17 cellular contexts compared by ENCODE assay signal in genomic region chr2:31382452-31383120, GRCh38. TPM values are rescaled to one million over a fixed set of nuclear protein-coding genes. Genes with fewer than 3 reads are reported as not detected.
DNase-seq lines count a peak whose midpoint lies in the region; ATAC-seq, FAIRE-seq and TF ChIP-seq lines count a peak whose summit lies in the region.
"Had no signal": no experiment of that assay in that cellular context is flagged by ENCODE, and none has a peak within 500 bp of the region (broad histone marks: within the 10 kb centered on the region; RNA-seq: fewer than 3 reads in every experiment).

No MANE protein-coding gene starts in this region.

- H4K20me1 ChIP-seq in astrocyte (ENCODE audit: insufficient read depth, low read length), result no peaks in the 10 kb centered on the region

- peaks cover 38% of the 10 kb centered on the region for H3K4me1 Mint-ChIP-seq in astrocyte (ENCODE audit: low read depth, unreplicated experiment)

- no peaks in the 10 kb centered on the region for H3K36me3 ChIP-seq in astrocyte (ENCODE audit: insufficient read depth, low read length)
- no peaks in the 10 kb centered on the region for H3K36me3 ChIP-seq in iPS-15b (ENCODE audit: control insufficient read depth, insufficient read depth, low read length)
- H3K36me3 ChIP-seq: prostate gland, thyroid gland had no signal

- CTCF ChIA-PET in A549 (lab: Yijun Ruan, JAX), result interaction anchor here (0.7 to 10.8 kb wide), 11 partner anchors 10 to 455 kb away, joined by 3 to 81 read pairs (median 5); no protein-coding TSS in a partner anchor

- WGBS in A549 (ENCODE audit: missing lambda C conversion rate), result 84% methylated on average over 8 of the region's 8 CpGs

- no peaks in the 10 kb centered on the region for H3K79me2 ChIP-seq in astrocyte (ENCODE audit: insufficient read depth, low read length)

- H3K27me3 ChIP-seq in astrocyte (ENCODE audit: insufficient read depth, low read length) (no peaks in the 10 kb centered on the region), iPS-15b (ENCODE audit: control insufficient read depth, insufficient read depth, low read length) (no peaks in the 10 kb centered on the region)
- H3K27me3 ChIP-seq: thyroid gland had no signal

- peaks cover 47% of the 10 kb centered on the region for H3K4me1 ChIP-seq in A549
- H3K4me1 ChIP-seq in astrocyte (ENCODE audit: insufficient read depth, low read length), result peaks cover 32% of the 10 kb centered on the region
- H3K4me1 ChIP-seq in iPS-15b (ENCODE audit: control insufficient read depth, insufficient read depth, low read length), result peaks cover 7% of the 10 kb centered on the region
- H3K4me1 ChIP-seq: prostate gland, thyroid gland had no signal

- no peak for TF ChIP-seq EP300 in A549 (IDR thresholded peaks at IDR 0.05)

- H3K9ac ChIP-seq in astrocyte (ENCODE audit: low read length) (peak overlapping the region; percentile 86), iPS-15b (ENCODE audit: low read depth, low read length) (peak overlapping the region; percentile 60)

- H3K4me3 Mint-ChIP-seq in astrocyte (ENCODE audit: unreplicated experiment), result peak overlapping the region; percentile 29

- no peak overlapping the region for H3K4me3 ChIP-seq in A549
- H3K4me3 ChIP-seq in astrocyte (ENCODE audit: insufficient read depth, low read depth, low read length), result no peak overlapping the region
- no peak overlapping the region for H3K4me3 ChIP-seq in iPS-15b (ENCODE audit: low read depth, low read length)
- H3K4me3 ChIP-seq: GM12878, prostate gland, thyroid gland had no signal

- H3K27ac ChIP-seq in A549, result peak overlapping the region; percentile 88 to 89
- H3K27ac ChIP-seq in astrocyte (ENCODE audit: low read depth, low read length), result peak overlapping the region; percentile 98
- H3K27ac ChIP-seq: prostate gland, thyroid gland had no signal

- H3K9me3 Mint-ChIP-seq in astrocyte (ENCODE audit: unreplicated experiment), result peaks cover 4% of the 10 kb centered on the region

- peaks cover 3% of the 10 kb centered on the region for H3K36me3 Mint-ChIP-seq in astrocyte (ENCODE audit: low read depth, unreplicated experiment)

- intact Hi-C loops in Right ventricle myocardium superior (cut with DNase I), result no loop called here

- no peak for TF ChIP-seq POLR2A in A549 (IDR thresholded peaks at IDR 0.05; ENCODE audit: low read length)

- no peaks in the 10 kb centered on the region for H3K27me3 Mint-ChIP-seq in astrocyte (ENCODE audit: low read depth, unreplicated experiment)

- peak overlapping the region; percentile 24 for H2AFZ ChIP-seq in astrocyte (ENCODE audit: low read depth, low read length)

- TF ChIP-seq RAD21 in A549 (conservative IDR thresholded peaks at IDR 0.05 in 1 of 2, IDR thresholded peaks at IDR 0.05 in 1 of 2), result no peak

- peak overlapping the region; percentile 99 for H3K27ac Mint-ChIP-seq in astrocyte (ENCODE audit: unreplicated experiment)

- FAIRE-seq in A549 (lab: Jason Lieb, UNC) (no peak), astrocyte (lab: Jason Lieb, UNC) (peak; percentile 50)
- FAIRE-seq: GM12878 had no signal

- H3K9me3 ChIP-seq in A549, result no peaks in the 10 kb centered on the region
- no peaks in the 10 kb centered on the region for H3K9me3 ChIP-seq in astrocyte (ENCODE audit: insufficient read depth, low read depth, low read length)
- no peaks in the 10 kb centered on the region for H3K9me3 ChIP-seq in iPS-15b (ENCODE audit: control insufficient read depth, insufficient read depth, low read length)
- H3K9me3 ChIP-seq: prostate gland, thyroid gland had no signal

- H3K4me2 ChIP-seq in A549, result peak overlapping the region; percentile 72; the same call in 2 of the 3 replicates
- peak overlapping the region; percentile 78 for H3K4me2 ChIP-seq in astrocyte (ENCODE audit: low read length)

- POLR2A ChIA-PET in A549 (lab: Yijun Ruan, JAX), result interaction anchor here (1.2 kb wide), 1 partner anchor 22 kb away, joined by 4 read pairs; no protein-coding TSS in a partner anchor

- ATAC-seq in A549, result no peak
- no peak for ATAC-seq in Right ventricle myocardium superior (ENCODE audit: poor library complexity)
- ATAC-seq: GM12878, Right ventricle myocardium inferior had no signal

- DNase-seq in A549 (ENCODE audit: low read depth in 1 of 2, low spot score in 1 of 2) (peak in 1 of 2 experiments; percentile 10), HT1080 (ENCODE audit: low read depth) (peak; percentile 77), astrocyte (ENCODE audit: low read depth) (peak; percentile 54), Right ventricle myocardium superior (no peak), CD1c-positive myeloid dendritic cell (ENCODE audit: extremely low spot score) (no peak), NCI-H1092 (lab: John Stamatoyannopoulos, UW) (no peak)
- no peak for DNase-seq in activated effector memory CD4-positive, alpha-beta T cell treated with anti-CD3 and anti-CD28 coated beads, Interleukin-2, amount 50 U/mL, for 16 hours
- DNase-seq: activated naive CD4-positive, alpha-beta T cell treated with anti-CD3 and anti-CD28 coated beads, Interleukin-2, amount 50 U/mL, for 16 hours; cerebellar nuclear complex; DMS53; NCI-H2081 treated with DMSO at 0.1 percent for 48 hours; NCI-H82; thyroid gland had no signal

- no peak for TF ChIP-seq CTCF in A549 (IDR thresholded peaks at IDR 0.05)
- no peak for TF ChIP-seq CTCF in astrocyte (IDR thresholded peaks at IDR 0.05; ENCODE audit: insufficient read depth, low read depth, low read length)

TF ChIP-seq in A549, 52 proteins besides CTCF, POLR2A, EP300 and RAD21:
- TF ChIP-seq FOSB (CRISPR knock-in tag; IDR thresholded peaks at IDR 0.05), result no peak
- no peak for TF ChIP-seq JUN (IDR thresholded peaks at IDR 0.05)
- no peak for TF ChIP-seq EHMT2 (IDR thresholded peaks at IDR 0.05; ENCODE audit: low read depth)
- TF ChIP-seq CHD4 (IDR thresholded peaks at IDR 0.05; ENCODE audit: borderline replicate concordance), result no peak
- no peak for TF ChIP-seq FOXS1 (CRISPR knock-in tag; IDR thresholded peaks at IDR 0.05)

RNA-seq across cellular contexts. Expression of gene XDH, which starts 32.0 kb away (rescaled TPM):
- polyA plus RNA-seq in A549 (2011; rRNA removed) (1.0 and 1.1 TPM in 2 replicates), A549 (2017; fragmentation: RNase III; extraction: RNeasy Plus Mini Kit Qiagen cat#74134 plus additional on column Dnase treatment) (0.71 to 1.0 TPM (median 0.88 TPM) in 3 replicates)
- 0.61 and 0.73 TPM in 2 replicates for polyA plus RNA-seq in A549 (2012; cell fraction: cytosol; rRNA removed)
- polyA plus RNA-seq in A549 (2012; cell fraction: nucleus; rRNA removed), result 1.0 and 1.8 TPM in 2 replicates
- 1.1 and 1.3 TPM in 2 replicates for polyA minus RNA-seq in A549 (2011; rRNA and poly(A)+ RNA removed)
- total RNA-seq in HT1080 (2014; rRNA removed; shearing (Covaris generic)), result 3.1 and 3.7 TPM in 2 replicates
- polyA plus RNA-seq in HT1080 (2015; cell fraction: cytosol; rRNA removed), result 1.2 and 1.6 TPM in 2 replicates
- polyA plus RNA-seq in HT1080 (2015; cell fraction: nucleus; rRNA removed), result 2.0 and 3.0 TPM in 2 replicates
- total RNA-seq in astrocyte (1.9 and 2.2 TPM in 2 replicates), Right ventricle myocardium superior (0.13 TPM)
- total RNA-seq: GM12878, Right ventricle myocardium inferior had no signal

Comparison
In these comparisons a context has a peak if more than half of its experiments do, and no peak if none do; other contexts are left out.
1. DNase-seq: peak in HT1080 (single experiment) and astrocyte (single experiment); none in Right ventricle myocardium superior (single experiment), activated effector memory CD4-positive, alpha-beta T cell treated with anti-CD3 and anti-CD28 coated beads, Interleukin-2, amount 50 U/mL, for 16 hours (single experiment), CD1c-positive myeloid dendritic cell (single experiment) and NCI-H1092 (single experiment).